In genomic region chr20:59783020-59784010, GRCh38 we compare ENCODE assay signal across 10 cellular contexts.
DNase-seq lines count a peak whose midpoint lies in the region; ATAC-seq and TF ChIP-seq lines count a peak whose summit lies in the region.
"Had no signal": no experiment of that assay in that cellular context is flagged by ENCODE, and none has a peak within 500 bp of the region (broad histone marks: within the 10 kb centered on the region; RNA-seq: fewer than 3 reads in every experiment).

No MANE protein-coding gene starts in this region.

- ATAC-seq in GM18868 (IDR thresholded peaks at IDR 0.05; ENCODE audit: unreplicated experiment) (peak; percentile 82), GM21723 (IDR thresholded peaks at IDR 0.05; ENCODE audit: unreplicated experiment) (no peak), HG03039 (IDR thresholded peaks at IDR 0.05; ENCODE audit: unreplicated experiment) (no peak)
- peak; percentile 63 for ATAC-seq in activated CD8-positive, alpha-beta memory T cell treated with anti-CD3 and anti-CD28 coated beads, Interleukin-2, amount 10 ng/mL, durations not matched to agents 7 days and 5 days
- ATAC-seq: naive thymus-derived CD4-positive, alpha-beta T cell had no signal

- H3K4me3 Mint-ChIP-seq in CD14-positive monocyte: no peak overlapping the region
- no peak overlapping the region for H3K4me3 Mint-ChIP-seq in activated CD8-positive, alpha-beta memory T cell treated with anti-CD3 and anti-CD28 coated beads, Interleukin-2, amount 10 ng/mL, durations not matched to agents 7 days and 5 days
- H3K4me3 Mint-ChIP-seq: IgD-negative memory B cell; naive thymus-derived CD4-positive, alpha-beta T cell had no signal

- intact Hi-C loops in CD14-positive monocyte (cut with micrococcal nuclease): no loop called here
- intact Hi-C loops in posterior cingulate gyrus (cut with DNase I): loop anchor here (5.0 to 10.0 kb wide), 2 partner anchors 39 to 151 kb away; partner anchors contain the start of gene SYCP2

- peaks cover 0 to 3% (median 0%) of the 10 kb centered on the region in 7 donors for H3K9me3 Mint-ChIP-seq in CD14-positive monocyte
- no peaks in the 10 kb centered on the region for H3K9me3 Mint-ChIP-seq in activated CD8-positive, alpha-beta memory T cell treated with anti-CD3 and anti-CD28 coated beads, Interleukin-2, amount 10 ng/mL, durations not matched to agents 7 days and 5 days (ENCODE audit: low read depth)
- H3K9me3 Mint-ChIP-seq: IgD-negative memory B cell; naive thymus-derived CD4-positive, alpha-beta T cell had no signal

- no peak for DNase-seq in CD14-positive monocyte (ENCODE audit: low spot score)
- peak; percentile 61 for DNase-seq in NCI-H2107 (lab: John Stamatoyannopoulos, UW)
- peak; percentile 64 for DNase-seq in activated CD8-positive, alpha-beta memory T cell treated with anti-CD3 and anti-CD28 coated beads, Interleukin-2, amount 10 ng/mL, durations not matched to agents 7 days and 5 days
- DNase-seq in glomerular visceral epithelial cell (ENCODE audit: extremely low spot score): peak; percentile 58
- DNase-seq in posterior cingulate gyrus: peak; percentile 51 to 96 (median 76)

- no peaks in the 10 kb centered on the region for H3K36me3 Mint-ChIP-seq in CD14-positive monocyte
- no peaks in the 10 kb centered on the region for H3K36me3 Mint-ChIP-seq in activated CD8-positive, alpha-beta memory T cell treated with anti-CD3 and anti-CD28 coated beads, Interleukin-2, amount 10 ng/mL, durations not matched to agents 7 days and 5 days
- H3K36me3 Mint-ChIP-seq: naive thymus-derived CD4-positive, alpha-beta T cell had no signal

- peaks cover 0 to 4% (median 3%) of the 10 kb centered on the region in 3 donors for H3K27me3 Mint-ChIP-seq in CD14-positive monocyte (ENCODE audit: low read depth in 3 of 3)
- no peaks in the 10 kb centered on the region for H3K27me3 Mint-ChIP-seq in activated CD8-positive, alpha-beta memory T cell treated with anti-CD3 and anti-CD28 coated beads, Interleukin-2, amount 10 ng/mL, durations not matched to agents 7 days and 5 days

- TF ChIP-seq CTCF in CD14-positive monocyte (IDR thresholded peaks at IDR 0.05): peak; percentile 85

- CTCF ChIA-PET in activated CD8-positive, alpha-beta memory T cell treated with anti-CD3 and anti-CD28 coated beads, Interleukin-2, amount 10 ng/mL, durations not matched to agents 7 days and 5 days (lab: Charles Lee): interaction anchor here (0.7 to 1.5 kb wide), 3 partner anchors 57 to 274 kb away, joined by 3 to 20 read pairs (median 6); no protein-coding TSS in a partner anchor

- peaks cover 33% of the 10 kb centered on the region for H3K4me1 Mint-ChIP-seq in CD14-positive monocyte
- H3K4me1 Mint-ChIP-seq in activated CD8-positive, alpha-beta memory T cell treated with anti-CD3 and anti-CD28 coated beads, Interleukin-2, amount 10 ng/mL, durations not matched to agents 7 days and 5 days: no peaks in the 10 kb centered on the region
- H3K4me1 Mint-ChIP-seq: IgD-negative memory B cell had no signal

- no peak overlapping the region for H3K27ac Mint-ChIP-seq in CD14-positive monocyte
- H3K27ac Mint-ChIP-seq in activated CD8-positive, alpha-beta memory T cell treated with anti-CD3 and anti-CD28 coated beads, Interleukin-2, amount 10 ng/mL, durations not matched to agents 7 days and 5 days: no peak overlapping the region
- H3K27ac Mint-ChIP-seq: IgD-negative memory B cell; naive thymus-derived CD4-positive, alpha-beta T cell had no signal

Comparison
In these comparisons a context has a peak if more than half of its experiments do, and no peak if none do; other contexts are left out.
1. ATAC-seq: peak in GM18868 (single experiment) and activated CD8-positive, alpha-beta memory T cell treated with anti-CD3 and anti-CD28 coated beads, Interleukin-2, amount 10 ng/mL, durations not matched to agents 7 days and 5 days (single experiment); none in GM21723 (single experiment) and HG03039 (single experiment).